Comparison of ENCODE assay signal across 11 cellular contexts in genomic region chr7:92075455-92076158, GRCh38. TPM values are rescaled to one million over a fixed set of nuclear protein-coding genes. Genes with fewer than 3 reads are reported as not detected.
A peak's percentile ranks its signal among the peaks of the same experiment; 100 is the strongest.
DNase-seq lines count a peak whose midpoint lies in the region; ATAC-seq, FAIRE-seq and TF ChIP-seq lines count a peak whose summit lies in the region.
"Had no signal": no experiment of that assay in that cellular context is flagged by ENCODE, and none has a peak within 500 bp of the region (broad histone marks: within the 10 kb centered on the region; RNA-seq: fewer than 3 reads in every experiment).

No MANE protein-coding gene starts in this region.

- H4K20me1 ChIP-seq in PC-3 (ENCODE audit: low read length): peaks cover 4% of the 10 kb centered on the region; the same call in 1 of the 2 replicates

- no peak overlapping the region for H3K4me3 ChIP-seq in PC-3 (ENCODE audit: low read length)
- H3K4me3 ChIP-seq in CD4-positive, alpha-beta memory T cell (ENCODE audit: low read length in 2 of 2): no peak overlapping the region

- H3K27me3 ChIP-seq in PC-3 (ENCODE audit: low read length): no peaks in the 10 kb centered on the region
- no peaks in the 10 kb centered on the region for H3K27me3 ChIP-seq in CD4-positive, alpha-beta memory T cell (ENCODE audit: insufficient read depth, low read length)

- H3K79me2 ChIP-seq in PC-3 (ENCODE audit: low read length): no peaks in the 10 kb centered on the region

- no peaks in the 10 kb centered on the region for H3K9me3 ChIP-seq in PC-3 (ENCODE audit: low read length)
- H3K9me3 ChIP-seq in CD4-positive, alpha-beta memory T cell (ENCODE audit: control insufficient read depth in 1 of 2, low read length in 2 of 2): no peaks in the 10 kb centered on the region

- no peaks in the 10 kb centered on the region for H3K27me3 Mint-ChIP-seq in CD4-positive, alpha-beta memory T cell

- no peaks in the 10 kb centered on the region for H3K9me2 ChIP-seq in PC-3 (replicated peaks; ENCODE audit: low read length)

- H3K27ac ChIP-seq in PC-3 (ENCODE audit: low read length): no peak overlapping the region
- no peak overlapping the region for H3K27ac ChIP-seq in CD4-positive, alpha-beta memory T cell (ENCODE audit: low read depth, low read length)

- H2AFZ ChIP-seq in PC-3 (ENCODE audit: low read length): no peak overlapping the region

- ATAC-seq in GM19043 (IDR thresholded peaks at IDR 0.05; ENCODE audit: low read depth, unreplicated experiment) (peak; percentile 97), HG02798 (IDR thresholded peaks at IDR 0.05; ENCODE audit: poor library complexity, unreplicated experiment) (peak; percentile 82), PC-3 (peak; percentile 32; the same call in 1 of the 2 replicates), HG03159 (IDR thresholded peaks at IDR 0.05; ENCODE audit: unreplicated experiment) (no peak)

- FAIRE-seq in GM12892 (lab: Jason Lieb, UNC): no peak
- no peak for FAIRE-seq in H54 (lab: Jason Lieb, UNC)
- FAIRE-seq: colon had no signal

- intact Hi-C loops in PC-3 (cut with micrococcal nuclease): no loop called here
- intact Hi-C loops in CD4-positive, alpha-beta memory T cell (cut with micrococcal nuclease): no loop called here

- H3K27ac Mint-ChIP-seq in CD4-positive, alpha-beta memory T cell: peak overlapping the region in 1 of 7 donors; percentile 25

- DNase-seq in GM10248 (ENCODE audit: extremely low spot score) (peak; percentile 42), PC-3 (peak; percentile 7), GM12892 (ENCODE audit: insufficient read length) (no peak), H54 (ENCODE audit: insufficient read length, low spot score) (no peak)
- no peak for DNase-seq in CD4-positive, alpha-beta memory T cell
- DNase-seq: COR-L47, NCI-H1694 treated with DMSO at 0.1 percent for 48 hours had no signal

- H3K36me3 Mint-ChIP-seq in CD4-positive, alpha-beta memory T cell: peaks cover 56 to 58% of the 10 kb centered on the region in 2 donors

- POLR2A ChIA-PET in GM10248 (lab: Yijun Ruan, JAX): interaction anchor here (0.6 kb wide), 1 partner anchor 171 kb away, joined by 3 read pairs; no protein-coding TSS in a partner anchor
- POLR2A ChIA-PET in PC-3 (lab: Charles Lee; ENCODE audit: unreplicated experiment): interaction anchor here (1.0 kb wide), 1 partner anchor 18 kb away, joined by 3 read pairs; no protein-coding TSS in a partner anchor
- POLR2A ChIA-PET in CD4-positive, alpha-beta memory T cell (lab: Charles Lee; ENCODE audit: partially characterized antibody): no interaction called here

- TF ChIP-seq CTCF in GM10248 (IDR thresholded peaks at IDR 0.05; ENCODE audit: control extremely low read depth, extremely low read depth, low read depth, missing control alignments): no peak
- no peak for TF ChIP-seq CTCF in PC-3 (conservative IDR thresholded peaks at IDR 0.05; ENCODE audit: low read depth, low read length)

- CTCF ChIA-PET in GM10248 (lab: Yijun Ruan, JAX): interaction anchor here (0.6 to 1.2 kb wide), 4 partner anchors 11 to 371 kb away, joined by 3 to 5 read pairs (median 3); partner anchors contain the start of gene GATAD1
- CTCF ChIA-PET in PC-3 (lab: Charles Lee): no interaction called here
- CTCF ChIA-PET in CD4-positive, alpha-beta memory T cell (lab: Charles Lee; ENCODE audit: partially characterized antibody): no interaction called here

- peaks cover 0 to 7% (median 2%) of the 10 kb centered on the region in 4 donors for H3K4me1 Mint-ChIP-seq in CD4-positive, alpha-beta memory T cell

- H3K9me3 Mint-ChIP-seq in CD4-positive, alpha-beta memory T cell: no peaks in the 10 kb centered on the region

- H3K4me3 Mint-ChIP-seq in CD4-positive, alpha-beta memory T cell: no peak overlapping the region

- no peak for TF ChIP-seq POLR2A in GM12892 (IDR thresholded peaks at IDR 0.05; ENCODE audit: low read depth, low read length)
- no peak for TF ChIP-seq POLR2A in H54 (IDR thresholded peaks at IDR 0.05; ENCODE audit: low read depth, low read length)

- no peak overlapping the region for H3K9ac ChIP-seq in PC-3 (ENCODE audit: low read length)

- H3K4me2 ChIP-seq in PC-3 (ENCODE audit: low read length): no peak overlapping the region

- no peaks in the 10 kb centered on the region for H3K36me3 ChIP-seq in PC-3 (ENCODE audit: low read depth, low read length)
- H3K36me3 ChIP-seq in CD4-positive, alpha-beta memory T cell (ENCODE audit: insufficient read depth, low read length): peaks cover 12% of the 10 kb centered on the region

- H3F3A ChIP-seq in PC-3 (ENCODE audit: low read length, unreplicated experiment): no peaks in the 10 kb centered on the region

- H3K4me1 ChIP-seq in PC-3 (ENCODE audit: insufficient read depth, low read length): peaks cover 23% of the 10 kb centered on the region
- H3K4me1 ChIP-seq in CD4-positive, alpha-beta memory T cell (ENCODE audit: insufficient read depth, low read length): no peaks in the 10 kb centered on the region

- no TSS peak for BruUV-seq in PC-3 (replicated peaks; lab: Mats Ljungman, UMichigan)

RNA-seq across cellular contexts. Expression of gene CYP51A1, which starts 58.7 kb away (rescaled TPM):
- total RNA-seq in PC-3 (2014; rRNA removed): 52.3 and 58.3 TPM in 2 replicates
- polyA plus RNA-seq in GM12892 (2012; ENCODE audit: missing spikeins): 68.1 TPM
- 10 to 100 TPM; 14.3 to 15.2 TPM for total RNA-seq in CD4-positive, alpha-beta memory T cell
- polyA plus RNA-seq in CD4-positive, alpha-beta memory T cell: 10 to 100 TPM; 12.9 to 14.1 TPM

Comparison
In these comparisons a context has a peak if more than half of its experiments do, and no peak if none do; other contexts are left out.
1. DNase-seq: peak in GM10248 (single experiment) and PC-3 (single experiment); none in GM12892 (single experiment), H54 (single experiment) and CD4-positive, alpha-beta memory T cell (0 of 5).